Comparison of ENCODE assay signal across 1 cellular context in the genomic region with DNA sequence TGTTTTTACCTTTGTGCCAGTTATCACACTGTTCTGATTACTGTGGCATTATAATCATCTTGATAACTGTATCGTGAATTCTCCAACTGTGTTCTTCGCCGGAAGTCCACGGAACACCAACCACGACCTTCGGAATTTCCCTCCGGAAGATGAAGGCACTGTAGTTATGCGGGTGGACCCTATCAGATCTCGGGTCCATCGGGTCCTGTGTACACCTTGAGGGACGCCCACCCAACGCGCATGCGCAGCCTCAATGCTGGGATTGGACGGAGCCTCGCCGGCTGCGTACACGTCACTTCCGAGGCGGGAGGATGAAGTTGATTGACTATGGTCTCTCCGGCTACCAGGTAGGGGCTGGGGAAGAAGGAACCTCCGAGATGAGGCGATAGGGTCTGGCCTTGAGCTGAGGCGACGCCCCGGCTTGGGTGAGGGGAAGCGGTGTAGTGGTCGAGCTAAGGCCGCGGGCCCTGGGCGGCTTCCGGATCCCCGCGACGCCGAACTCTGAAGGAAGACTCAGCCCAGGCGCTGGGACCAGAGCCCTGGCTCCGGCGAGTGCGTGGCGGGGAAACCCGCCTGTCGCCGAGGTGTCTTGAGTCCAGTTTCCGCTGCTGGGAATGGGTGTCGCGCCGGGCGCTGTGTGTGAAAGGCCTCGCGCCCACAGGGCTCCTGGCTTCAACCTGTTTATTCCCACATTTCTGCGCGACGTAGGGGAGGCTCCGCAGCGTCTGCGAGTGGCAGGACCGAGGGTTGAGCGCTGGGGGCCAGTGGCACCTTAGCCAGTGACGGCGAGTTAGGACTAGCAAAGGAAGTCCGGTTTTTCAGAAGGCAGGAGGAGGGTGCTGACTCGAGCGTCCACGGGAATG.
TF ChIP-seq lines count a peak whose summit lies in the region.

A gene with protein sequence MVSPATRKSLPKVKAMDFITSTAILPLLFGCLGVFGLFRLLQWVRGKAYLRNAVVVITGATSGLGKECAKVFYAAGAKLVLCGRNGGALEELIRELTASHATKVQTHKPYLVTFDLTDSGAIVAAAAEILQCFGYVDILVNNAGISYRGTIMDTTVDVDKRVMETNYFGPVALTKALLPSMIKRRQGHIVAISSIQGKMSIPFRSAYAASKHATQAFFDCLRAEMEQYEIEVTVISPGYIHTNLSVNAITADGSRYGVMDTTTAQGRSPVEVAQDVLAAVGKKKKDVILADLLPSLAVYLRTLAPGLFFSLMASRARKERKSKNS (plus strand): TSS at position 320 of the 863 bp plus-strand sequence. CDS start 8 bp downstream, at position 328.

TF ChIP-seq in GM12878, 131 proteins besides CTCF, POLR2A, EP300 and RAD21 (continued from another document):
- TF ChIP-seq, protein P1, sequence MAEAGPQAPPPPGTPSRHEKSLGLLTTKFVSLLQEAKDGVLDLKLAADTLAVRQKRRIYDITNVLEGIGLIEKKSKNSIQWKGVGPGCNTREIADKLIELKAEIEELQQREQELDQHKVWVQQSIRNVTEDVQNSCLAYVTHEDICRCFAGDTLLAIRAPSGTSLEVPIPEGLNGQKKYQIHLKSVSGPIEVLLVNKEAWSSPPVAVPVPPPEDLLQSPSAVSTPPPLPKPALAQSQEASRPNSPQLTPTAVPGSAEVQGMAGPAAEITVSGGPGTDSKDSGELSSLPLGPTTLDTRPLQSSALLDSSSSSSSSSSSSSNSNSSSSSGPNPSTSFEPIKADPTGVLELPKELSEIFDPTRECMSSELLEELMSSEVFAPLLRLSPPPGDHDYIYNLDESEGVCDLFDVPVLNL (IDR thresholded peaks at IDR 0.05; ENCODE audit: low read depth, low read length) = 0 out of 2 replicates have a peak, but pooled peaks have one; percentile 46
- TF ChIP-seq CREB1 (IDR thresholded peaks at IDR 0.05; ENCODE audit: low read depth) (peak; percentile 89), SMAD5 (IDR thresholded peaks at IDR 0.05; ENCODE audit: low read depth) (peak; percentile 61; the same call in 1 of the 2 replicates), RBBP5 (conservative IDR thresholded peaks at IDR 0.05) (no peak), POLR2AphosphoS5 (IDR thresholded peaks at IDR 0.05; ENCODE audit: low read length) (peak; percentile 88), NFIC (IDR thresholded peaks at IDR 0.05; ENCODE audit: low read depth, low read length) (no peak), BCLAF1 (IDR thresholded peaks at IDR 0.05) (no peak), IKZF1 (conservative IDR thresholded peaks at IDR 0.05) (peak; percentile 69), CHD2 (IDR thresholded peaks at IDR 0.05; ENCODE audit: borderline replicate concordance, low read depth, low read length) (peak; percentile 74; the same call in 1 of the 2 replicates), CBX3 (IDR thresholded peaks at IDR 0.05; ENCODE audit: borderline replicate concordance, low read depth) (no peak), BACH1 (IDR thresholded peaks at IDR 0.05; ENCODE audit: borderline replicate concordance) (no peak; the same call in 1 of the 2 replicates), RELA (IDR thresholded peaks at IDR 0.05; ENCODE audit: borderline replicate concordance, partially characterized antibody) (peak; percentile 57), RFX5 (IDR thresholded peaks at IDR 0.05; ENCODE audit: low read depth, low read length) (peak; percentile 72; the same call in 1 of the 2 replicates), RUNX3 (IDR thresholded peaks at IDR 0.05; ENCODE audit: low read length) (0 out of 2 replicates have a peak, but pooled peaks have one; percentile 14), YBX1 (IDR thresholded peaks at IDR 0.05) (no peak), NKRF (conservative IDR thresholded peaks at IDR 0.05) (peak; percentile 75), HCFC1 (IDR thresholded peaks at IDR 0.05; ENCODE audit: low read length) (0 out of 2 replicates have a peak, but pooled peaks have one; percentile 21), MEF2A (IDR thresholded peaks at IDR 0.05; ENCODE audit: insufficient read depth, low read depth, low read length) (no peak), ATF7 (IDR thresholded peaks at IDR 0.05; ENCODE audit: low read depth) (peak; percentile 25; the same call in 1 of the 2 replicates), EGR1 (IDR thresholded peaks at IDR 0.05; ENCODE audit: borderline replicate concordance in 1 of 2, low read depth in 2 of 2, low read length in 2 of 2) (no peak), EED (IDR thresholded peaks at IDR 0.05; ENCODE audit: low read depth) (peak; percentile 22; the same call in 1 of the 2 replicates), CBFB (IDR thresholded peaks at IDR 0.05; ENCODE audit: low read depth) (0 out of 2 replicates have a peak, but pooled peaks have one; percentile 12), DPF2 (IDR thresholded peaks at IDR 0.05) (no peak), ETV6 (conservative IDR thresholded peaks at IDR 0.05 in 1 of 2, IDR thresholded peaks at IDR 0.05 in 1 of 2; ENCODE audit: borderline replicate concordance in 1 of 2, low read depth in 1 of 2) (no peak)
- TF ChIP-seq, protein P2, sequence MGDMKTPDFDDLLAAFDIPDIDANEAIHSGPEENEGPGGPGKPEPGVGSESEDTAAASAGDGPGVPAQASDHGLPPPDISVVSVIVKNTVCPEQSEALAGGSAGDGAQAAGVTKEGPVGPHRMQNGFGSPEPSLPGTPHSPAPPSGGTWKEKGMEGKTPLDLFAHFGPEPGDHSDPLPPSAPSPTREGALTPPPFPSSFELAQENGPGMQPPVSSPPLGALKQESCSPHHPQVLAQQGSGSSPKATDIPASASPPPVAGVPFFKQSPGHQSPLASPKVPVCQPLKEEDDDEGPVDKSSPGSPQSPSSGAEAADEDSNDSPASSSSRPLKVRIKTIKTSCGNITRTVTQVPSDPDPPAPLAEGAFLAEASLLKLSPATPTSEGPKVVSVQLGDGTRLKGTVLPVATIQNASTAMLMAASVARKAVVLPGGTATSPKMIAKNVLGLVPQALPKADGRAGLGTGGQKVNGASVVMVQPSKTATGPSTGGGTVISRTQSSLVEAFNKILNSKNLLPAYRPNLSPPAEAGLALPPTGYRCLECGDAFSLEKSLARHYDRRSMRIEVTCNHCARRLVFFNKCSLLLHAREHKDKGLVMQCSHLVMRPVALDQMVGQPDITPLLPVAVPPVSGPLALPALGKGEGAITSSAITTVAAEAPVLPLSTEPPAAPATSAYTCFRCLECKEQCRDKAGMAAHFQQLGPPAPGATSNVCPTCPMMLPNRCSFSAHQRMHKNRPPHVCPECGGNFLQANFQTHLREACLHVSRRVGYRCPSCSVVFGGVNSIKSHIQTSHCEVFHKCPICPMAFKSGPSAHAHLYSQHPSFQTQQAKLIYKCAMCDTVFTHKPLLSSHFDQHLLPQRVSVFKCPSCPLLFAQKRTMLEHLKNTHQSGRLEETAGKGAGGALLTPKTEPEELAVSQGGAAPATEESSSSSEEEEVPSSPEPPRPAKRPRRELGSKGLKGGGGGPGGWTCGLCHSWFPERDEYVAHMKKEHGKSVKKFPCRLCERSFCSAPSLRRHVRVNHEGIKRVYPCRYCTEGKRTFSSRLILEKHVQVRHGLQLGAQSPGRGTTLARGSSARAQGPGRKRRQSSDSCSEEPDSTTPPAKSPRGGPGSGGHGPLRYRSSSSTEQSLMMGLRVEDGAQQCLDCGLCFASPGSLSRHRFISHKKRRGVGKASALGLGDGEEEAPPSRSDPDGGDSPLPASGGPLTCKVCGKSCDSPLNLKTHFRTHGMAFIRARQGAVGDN (IDR thresholded peaks at IDR 0.05) = peak; percentile 50; the same call in 1 of the 2 replicates
